Comparison of ENCODE assay signal across 16 cellular contexts in genomic region chr12:56028511-56029165, GRCh38. TPM values are rescaled to one million over a fixed set of nuclear protein-coding genes. Genes with fewer than 3 reads are reported as not detected.
DNase-seq lines count a peak whose midpoint lies in the region; ATAC-seq and TF ChIP-seq lines count a peak whose summit lies in the region.
"Had no signal": no experiment of that assay in that cellular context is flagged by ENCODE, and none has a peak within 500 bp of the region (broad histone marks: within the 10 kb centered on the region; RNA-seq: fewer than 3 reads in every experiment).

No MANE protein-coding gene starts in this region.

- H3K27me3 ChIP-seq in PC-3 (ENCODE audit: low read length) (no peaks in the 10 kb centered on the region), trophoblast cell (ENCODE audit: insufficient read depth, low read length) (no peaks in the 10 kb centered on the region)
- H3K27me3 ChIP-seq: tibial nerve had no signal

- H3K36me3 ChIP-seq in PC-3 (ENCODE audit: low read depth, low read length): no peaks in the 10 kb centered on the region
- H3K36me3 ChIP-seq in trophoblast cell (ENCODE audit: control insufficient read depth in 1 of 2, insufficient read depth in 2 of 2, low read length in 2 of 2): peaks cover 19% of the 10 kb centered on the region in 2 experiments

- H3K4me1 ChIP-seq in PC-3 (ENCODE audit: insufficient read depth, low read length): peaks cover 17% of the 10 kb centered on the region
- H3K4me1 ChIP-seq in trophoblast cell (ENCODE audit: control insufficient read depth in 1 of 2, insufficient read depth in 2 of 2, low read length in 2 of 2): peaks cover 2 to 10% of the 10 kb centered on the region in 2 experiments
- H3K4me1 ChIP-seq: tibial nerve had no signal

- intact Hi-C loops in PC-3 (cut with micrococcal nuclease): loop anchor here (1.0 kb wide), 2 partner anchors 32 to 289 kb away; no protein-coding TSS in a partner anchor

- H3F3A ChIP-seq in PC-3 (ENCODE audit: low read length, unreplicated experiment): no peaks in the 10 kb centered on the region

- H3K27ac Mint-ChIP-seq in endothelial cell (ENCODE audit: unreplicated experiment): peak overlapping the region; percentile 21

- H3K27me3 Mint-ChIP-seq in endothelial cell (ENCODE audit: unreplicated experiment): peaks cover 1% of the 10 kb centered on the region

- ATAC-seq in PC-3: peak; percentile 42
- no peak for ATAC-seq in GM21390 (IDR thresholded peaks at IDR 0.05; ENCODE audit: unreplicated experiment)
- ATAC-seq: activated T-cell treated with anti-CD3 and anti-CD28 coated beads, Interleukin-2, amount 50 U/mL, for 72 hours had no signal

- H2AFZ ChIP-seq in PC-3 (ENCODE audit: low read length) (no peak overlapping the region), trophoblast cell (ENCODE audit: insufficient read depth, low read length, poor library complexity) (no peak overlapping the region)

- H3K9me2 ChIP-seq in PC-3 (replicated peaks; ENCODE audit: low read length): no peaks in the 10 kb centered on the region

- POLR2A ChIA-PET in PC-3 (lab: Charles Lee; ENCODE audit: unreplicated experiment): interaction anchor here (0.7 to 1.4 kb wide), 2 partner anchors 31 to 33 kb away, joined by 3 to 7 read pairs; partner anchors contain the start of gene SUOX

- H4K12ac ChIP-seq in trophoblast cell (ENCODE audit: low read depth, low read length): no peak overlapping the region

- H3K4me3 ChIP-seq in PC-3 (ENCODE audit: low read length) (no peak overlapping the region), trophoblast cell (ENCODE audit: low read depth, low read length) (no peak overlapping the region)
- H3K4me3 ChIP-seq: tibial nerve had no signal

- peak; percentile 55 for DNase-seq in NCI-H82 (lab: John Stamatoyannopoulos, UW)
- DNase-seq in NCI-H82 treated with DMSO at 0.1 percent for 48 hours (lab: John Stamatoyannopoulos, UW; ENCODE audit: unreplicated experiment): no peak
- DNase-seq in PC-3: no peak
- no peak for DNase-seq in endothelial cell (ENCODE audit: low spot score)
- no peak for DNase-seq in trophoblast cell
- DNase-seq in DMS153 treated with DMSO at 0.1 percent for 48 hours (lab: John Stamatoyannopoulos, UW; ENCODE audit: unreplicated experiment): no peak
- no peak for DNase-seq in cerebellar nuclear complex (lab: John Stamatoyannopoulos, UW)
- DNase-seq: ACHN; activated T-cell treated with anti-CD3 and anti-CD28 coated beads, Interleukin-2, amount 50 U/mL, for 72 hours; cortex of kidney; DMS79; foreskin melanocyte; NCI-H1092; SHP77 had no signal

- H4K8ac ChIP-seq in trophoblast cell (ENCODE audit: low read depth, low read length): no peak overlapping the region

- BruUV-seq in PC-3 (replicated peaks; lab: Mats Ljungman, UMichigan): no TSS peak

- H3K79me2 ChIP-seq in PC-3 (ENCODE audit: low read length) (no peaks in the 10 kb centered on the region), trophoblast cell (ENCODE audit: control insufficient read depth, insufficient read depth, low read length, poor library complexity) (no peaks in the 10 kb centered on the region)

- H3K9ac ChIP-seq in PC-3 (ENCODE audit: low read length) (no peak overlapping the region), trophoblast cell (ENCODE audit: low read length) (no peak overlapping the region)

- H2AK5ac ChIP-seq in trophoblast cell (ENCODE audit: low read length): no peak overlapping the region

- no peak overlapping the region for H2BK120ac ChIP-seq in trophoblast cell (ENCODE audit: insufficient read depth, low read length, poor library complexity)

- peak overlapping the region; percentile 27 for H3K27ac ChIP-seq in PC-3 (ENCODE audit: low read length)
- peak overlapping the region; percentile 74 for H3K27ac ChIP-seq in trophoblast cell (ENCODE audit: low read depth, low read length)
- H3K27ac ChIP-seq: tibial nerve had no signal

- no peaks in the 10 kb centered on the region for H4K20me1 ChIP-seq in PC-3 (ENCODE audit: low read length)

- H3K18ac ChIP-seq in trophoblast cell (ENCODE audit: low read length): peak overlapping the region; percentile 33

- TF ChIP-seq CTCF in PC-3 (conservative IDR thresholded peaks at IDR 0.05; ENCODE audit: low read depth, low read length): no peak
- TF ChIP-seq CTCF in endothelial cell (IDR thresholded peaks at IDR 0.05; ENCODE audit: unreplicated experiment): no peak

- H3K4me1 Mint-ChIP-seq in endothelial cell (ENCODE audit: unreplicated experiment): peaks cover 14% of the 10 kb centered on the region

- H2BK12ac ChIP-seq in trophoblast cell (ENCODE audit: low read length): no peak overlapping the region

- H3K14ac ChIP-seq in trophoblast cell (ENCODE audit: low read length): no peak overlapping the region

- H3K9me3 ChIP-seq in PC-3 (ENCODE audit: low read length): no peaks in the 10 kb centered on the region
- peaks cover 1% of the 10 kb centered on the region for H3K9me3 ChIP-seq in trophoblast cell (ENCODE audit: insufficient read depth, low read depth, low read length)
- H3K9me3 ChIP-seq: tibial nerve had no signal

- peaks cover 10% of the 10 kb centered on the region for H3K36me3 Mint-ChIP-seq in endothelial cell (ENCODE audit: low read depth, unreplicated experiment)

- peak overlapping the region; percentile 20; the same call in 1 of the 2 replicates for H3K4me2 ChIP-seq in PC-3 (ENCODE audit: low read length)
- no peak overlapping the region for H3K4me2 ChIP-seq in trophoblast cell (ENCODE audit: low read length)

- H3K23ac ChIP-seq in trophoblast cell (ENCODE audit: low read length): no peak overlapping the region

- no peak overlapping the region for H3K4me3 Mint-ChIP-seq in endothelial cell (ENCODE audit: unreplicated experiment)
- H3K4me3 Mint-ChIP-seq: activated T-cell treated with anti-CD3 and anti-CD28 coated beads, Interleukin-2, amount 50 U/mL, for 72 hours had no signal

- CTCF ChIA-PET in PC-3 (lab: Charles Lee): interaction anchor here (0.6 to 2.3 kb wide), 6 partner anchors 22 to 407 kb away, joined by 3 to 29 read pairs (median 6); partner anchors contain the start of genes RAB5B and SUOX

- whole genome bisulfite sequencing in trophoblast cell (ENCODE audit: extremely low coverage, insufficient coverage, insufficient read length): no CpG with 5 or more reads among the region's 5 CpGs

- H3K4ac ChIP-seq in trophoblast cell (ENCODE audit: low read depth, low read length): no peak overlapping the region

- H2BK5ac ChIP-seq in trophoblast cell (ENCODE audit: low read depth, low read length, poor library complexity): peak overlapping the region; percentile 64

- H3K79me1 ChIP-seq in trophoblast cell (ENCODE audit: low read length): peaks cover 6% of the 10 kb centered on the region

- no peaks in the 10 kb centered on the region for H3K9me3 Mint-ChIP-seq in endothelial cell (ENCODE audit: unreplicated experiment)
- H3K9me3 Mint-ChIP-seq: activated T-cell treated with anti-CD3 and anti-CD28 coated beads, Interleukin-2, amount 50 U/mL, for 72 hours had no signal

- H4K91ac ChIP-seq in trophoblast cell (ENCODE audit: low read depth, low read length): peak overlapping the region; percentile 32

RNA-seq across cellular contexts. Expression of gene IKZF4, which starts 7.8 kb away (rescaled TPM):
- 1.0 and 2.8 TPM in 2 replicates for total RNA-seq in PC-3 (2014; rRNA removed)
- total RNA-seq in endothelial cell (ENCODE audit: unreplicated experiment): 3.0 TPM
- 5.2 and 5.4 TPM in 2 replicates for polyA plus RNA-seq in trophoblast cell (2013)

RNA-seq across cellular contexts. Expression of gene RPS26, which starts 13.1 kb away (rescaled TPM):
- 183 and 320 TPM in 2 replicates for total RNA-seq in PC-3 (2014; rRNA removed)
- 45.8 TPM for total RNA-seq in endothelial cell (ENCODE audit: unreplicated experiment)
- 894 and 933 TPM in 2 replicates for polyA plus RNA-seq in trophoblast cell (2013)

RNA-seq across cellular contexts. Expression of gene SUOX, which starts 31.6 kb away (rescaled TPM):
- total RNA-seq in PC-3 (2014; rRNA removed): 18.0 and 33.9 TPM in 2 replicates
- 31.6 TPM for total RNA-seq in endothelial cell (ENCODE audit: unreplicated experiment)
- polyA plus RNA-seq in trophoblast cell (2013): 22.7 and 23.0 TPM in 2 replicates

RNA-seq across cellular contexts. Expression of gene ERBB3, which starts 51.3 kb away (rescaled TPM):
- total RNA-seq in PC-3 (2014; rRNA removed): 28.0 and 40.6 TPM in 2 replicates
- total RNA-seq in endothelial cell (ENCODE audit: unreplicated experiment): 4.2 TPM
- 89.0 and 92.2 TPM in 2 replicates for polyA plus RNA-seq in trophoblast cell (2013)

RNA-seq across cellular contexts. Expression of gene RAB5B, which starts 54.8 kb away (rescaled TPM):
- total RNA-seq in PC-3 (2014; rRNA removed) (48.8 and 50.6 TPM in 2 replicates), endothelial cell (ENCODE audit: unreplicated experiment) (130 TPM)
- 126 and 127 TPM in 2 replicates for polyA plus RNA-seq in trophoblast cell (2013)
